ENCODE assay signal across 20 cellular contexts in genomic region chr5:93186031-93186682, GRCh38.
DNase-seq lines count a peak whose midpoint lies in the region; ATAC-seq, FAIRE-seq and TF ChIP-seq lines count a peak whose summit lies in the region.
"Had no signal": no experiment of that assay in that cellular context is flagged by ENCODE, and none has a peak within 500 bp of the region (broad histone marks: within the 10 kb centered on the region; RNA-seq: fewer than 3 reads in every experiment).

No MANE protein-coding gene starts in this region.

- no peaks in the 10 kb centered on the region for H3K36me3 Mint-ChIP-seq in activated naive CD8-positive, alpha-beta T cell treated with anti-CD3 and anti-CD28 coated beads, Interleukin-2, amount 50 U/mL, for 24 hours (ENCODE audit: low read depth)
- no peaks in the 10 kb centered on the region for H3K36me3 Mint-ChIP-seq in GM23338 (ENCODE audit: low read depth)

- H3K27ac Mint-ChIP-seq in activated naive CD8-positive, alpha-beta T cell treated with anti-CD3 and anti-CD28 coated beads, Interleukin-2, amount 50 U/mL, for 24 hours: no peak overlapping the region
- H3K27ac Mint-ChIP-seq in GM23338: no peak overlapping the region

- TF ChIP-seq CTCF in RWPE2 (IDR thresholded peaks at IDR 0.05; ENCODE audit: poor library complexity, severe bottlenecking): no peak
- no peak for TF ChIP-seq CTCF in fibroblast of mammary gland (conservative IDR thresholded peaks at IDR 0.05; ENCODE audit: control insufficient read depth, insufficient read depth, low read depth, low read length)
- no peak for TF ChIP-seq CTCF in GM23338 (conservative IDR thresholded peaks at IDR 0.05; ENCODE audit: low read depth in 2 of 2)

- TF ChIP-seq POLR2A in H54 (IDR thresholded peaks at IDR 0.05; ENCODE audit: low read depth, low read length) (no peak), GM12892 (IDR thresholded peaks at IDR 0.05; ENCODE audit: low read depth, low read length) (no peak)

- no peaks in the 10 kb centered on the region for H3K9me3 Mint-ChIP-seq in activated naive CD8-positive, alpha-beta T cell treated with anti-CD3 and anti-CD28 coated beads, Interleukin-2, amount 50 U/mL, for 24 hours
- no peaks in the 10 kb centered on the region for H3K9me3 Mint-ChIP-seq in GM23338

- DNase-seq in H54 (ENCODE audit: insufficient read length, low spot score): no peak
- DNase-seq in RWPE2 (ENCODE audit: low spot score): no peak
- DNase-seq in fibroblast of mammary gland (ENCODE audit: low read depth): peak; percentile 88
- peak; percentile 97 for DNase-seq in renal cortical epithelial cell (ENCODE audit: low read depth)
- DNase-seq in stimulated activated CD4-positive, alpha-beta T cell treated with anti-CD3 and anti-CD28 coated beads, Interleukin-2, amount 100 ng/mL, for 48 hours: no peak
- no peak for DNase-seq in activated naive CD8-positive, alpha-beta T cell treated with anti-CD3 and anti-CD28 coated beads, Interleukin-2, amount 50 U/mL, for 24 hours
- no peak for DNase-seq in GM23338 (ENCODE audit: low spot score)
- DNase-seq in GM12892 (ENCODE audit: insufficient read length): no peak
- DNase-seq: activated CD4-positive, CD25-positive, alpha-beta regulatory T cell; adrenal gland; Caco-2; effector memory CD4-positive, alpha-beta T cell; heart right ventricle; NCI-H2029; NK-92 treated with Interleukin-12 subunit alpha and Interleukin-12 subunit beta, amount 100 ng/mL, for 24 hours; stimulated activated CD4-positive, alpha-beta T cell treated with anti-CD3 and anti-CD28 coated beads, Interleukin-15, amount 100 ng/mL, for 24 hours; SW 1271; trophoblast cell had no signal

- H4K20me1 ChIP-seq in GM23338 (replicated peaks; ENCODE audit: insufficient read depth): no peaks in the 10 kb centered on the region

- H3K27me3 Mint-ChIP-seq in activated naive CD8-positive, alpha-beta T cell treated with anti-CD3 and anti-CD28 coated beads, Interleukin-2, amount 50 U/mL, for 24 hours: no peaks in the 10 kb centered on the region
- no peaks in the 10 kb centered on the region for H3K27me3 Mint-ChIP-seq in GM23338 (ENCODE audit: insufficient read depth, low read depth, poor library complexity)

- H3F3A ChIP-seq in GM23338 (replicated peaks; ENCODE audit: low read depth): no peaks in the 10 kb centered on the region

- FAIRE-seq in H54 (lab: Jason Lieb, UNC) (peak; percentile 96), GM12892 (lab: Jason Lieb, UNC) (no peak)

- H3K27me3 ChIP-seq in RWPE2 (ENCODE audit: insufficient read depth, poor library complexity, severe bottlenecking): no peaks in the 10 kb centered on the region
- no peaks in the 10 kb centered on the region for H3K27me3 ChIP-seq in GM23338 (ENCODE audit: insufficient read depth)
- H3K27me3 ChIP-seq: adrenal gland, heart right ventricle had no signal

- no peak overlapping the region for H3K4me3 ChIP-seq in RWPE2 (ENCODE audit: severe bottlenecking)
- H3K4me3 ChIP-seq in fibroblast of mammary gland (ENCODE audit: control insufficient read depth, low read depth, low read length): no peak overlapping the region
- no peak overlapping the region for H3K4me3 ChIP-seq in GM23338
- H3K4me3 ChIP-seq: adrenal gland, heart right ventricle had no signal

- H3K27ac ChIP-seq in RWPE2 (ENCODE audit: poor library complexity, severe bottlenecking) (peak overlapping the region; percentile 16), GM23338 (ENCODE audit: low read depth) (no peak overlapping the region)
- H3K27ac ChIP-seq: adrenal gland, KMS-11 had no signal

- peaks cover 24% of the 10 kb centered on the region for H3K4me1 ChIP-seq in RWPE2 (ENCODE audit: insufficient read depth, poor library complexity, severe bottlenecking)
- H3K4me1 ChIP-seq in GM23338 (ENCODE audit: insufficient read depth): no peaks in the 10 kb centered on the region
- H3K4me1 ChIP-seq: adrenal gland, Caco-2 had no signal

- H3K36me3 ChIP-seq in RWPE2 (ENCODE audit: low read depth): no peaks in the 10 kb centered on the region
- H3K36me3 ChIP-seq in GM23338 (ENCODE audit: insufficient read depth): no peaks in the 10 kb centered on the region; the same call in 1 of the 2 replicates
- H3K36me3 ChIP-seq: adrenal gland, heart right ventricle had no signal

- H3K4me2 ChIP-seq in GM23338: no peak overlapping the region
- H3K4me2 ChIP-seq: KMS-11 had no signal

- H3K79me2 ChIP-seq in GM23338 (replicated peaks; ENCODE audit: insufficient read depth): no peaks in the 10 kb centered on the region

- no peak overlapping the region for H3K4me3 Mint-ChIP-seq in activated naive CD8-positive, alpha-beta T cell treated with anti-CD3 and anti-CD28 coated beads, Interleukin-2, amount 50 U/mL, for 24 hours
- H3K4me3 Mint-ChIP-seq in GM23338: no peak overlapping the region
- H3K4me3 Mint-ChIP-seq: neural crest cell had no signal

- H3K4me1 Mint-ChIP-seq in activated naive CD8-positive, alpha-beta T cell treated with anti-CD3 and anti-CD28 coated beads, Interleukin-2, amount 50 U/mL, for 24 hours: no peaks in the 10 kb centered on the region
- H3K4me1 Mint-ChIP-seq in GM23338: no peaks in the 10 kb centered on the region

- ATAC-seq in RWPE2 (ENCODE audit: low read depth) (no peak), GM23338 (no peak)
- no peak for ATAC-seq in activated naive CD8-positive, alpha-beta T cell treated with anti-CD3 and anti-CD28 coated beads, Interleukin-2, amount 50 U/mL, for 24 hours

- H3K9me2 ChIP-seq in GM23338 (ENCODE audit: insufficient read depth): no peaks in the 10 kb centered on the region

- no peak overlapping the region for H2AFZ ChIP-seq in GM23338

- no peaks in the 10 kb centered on the region for H3K9me3 ChIP-seq in RWPE2 (ENCODE audit: severe bottlenecking)
- H3K9me3 ChIP-seq: adrenal gland, Caco-2 had no signal

TF ChIP-seq in GM23338, 12 proteins besides CTCF, POLR2A, EP300 and RAD21:
- TF ChIP-seq POLR2AphosphoS5 (IDR thresholded peaks at IDR 0.05; ENCODE audit: low read depth) (no peak), EZH2phosphoT487 (IDR thresholded peaks at IDR 0.05; ENCODE audit: unreplicated experiment) (no peak), ZNF114 (CRISPR knock-in tag; IDR thresholded peaks at IDR 0.05) (no peak), CREB1 (CRISPR knock-in tag; IDR thresholded peaks at IDR 0.05; ENCODE audit: low read depth) (no peak), EZH2 (IDR thresholded peaks at IDR 0.05; ENCODE audit: low read depth, unreplicated experiment) (no peak), ZNF331 (CRISPR knock-in tag; IDR thresholded peaks at IDR 0.05; ENCODE audit: low read depth) (no peak), JUNB (IDR thresholded peaks at IDR 0.05; ENCODE audit: unreplicated experiment) (no peak)

Comparison
In these comparisons a context has a peak if more than half of its experiments do, and no peak if none do; other contexts are left out.
1. DNase-seq: peak in fibroblast of mammary gland (single experiment) and renal cortical epithelial cell (single experiment); none in H54 (single experiment), RWPE2 (single experiment), stimulated activated CD4-positive, alpha-beta T cell treated with anti-CD3 and anti-CD28 coated beads, Interleukin-2, amount 100 ng/mL, for 48 hours (0 of 2), activated naive CD8-positive, alpha-beta T cell treated with anti-CD3 and anti-CD28 coated beads, Interleukin-2, amount 50 U/mL, for 24 hours (single experiment), GM23338 (single experiment) and GM12892 (single experiment).